In genomic region chr7:159263430-159263829, GRCh38 we compare ENCODE assay signal across 3 cellular contexts.
TF ChIP-seq lines count a peak whose summit lies in the region.

No MANE protein-coding gene starts in this region.

TF ChIP-seq in HEK293, 187 proteins besides CTCF, POLR2A, EP300 and RAD21 (continued from another document):
- TF ChIP-seq HIC1 (tag by site-specific recombination; IDR thresholded peaks at IDR 0.05) (no peak), MEIS1 (CRISPR knock-in tag; IDR thresholded peaks at IDR 0.05; ENCODE audit: borderline replicate concordance) (no peak)

TF ChIP-seq in K562, 482 proteins besides CTCF, POLR2A, EP300 and RAD21:
- TF ChIP-seq ZNF407 (IDR thresholded peaks at IDR 0.05; ENCODE audit: low read depth) (no peak), TRIM28 (IDR thresholded peaks at IDR 0.05) (peak; percentile 33; the same call in 1 of the 2 replicates), HDAC6 (IDR thresholded peaks at IDR 0.05; ENCODE audit: low read depth, low read length) (no peak)

TF ChIP-seq in SK-N-SH, 30 proteins besides CTCF, POLR2A, EP300 and RAD21 (continued from another document):
- TF ChIP-seq REST (IDR thresholded peaks at IDR 0.05; ENCODE audit: low read depth, low read length) (no peak), MEF2A (IDR thresholded peaks at IDR 0.05; ENCODE audit: borderline replicate concordance, low read depth) (no peak), TAF1 (IDR thresholded peaks at IDR 0.05; ENCODE audit: borderline replicate concordance, low read depth, low read length) (no peak)
TF ChIP-seq in SK-N-SH: peak in this region for 0.
